Comparison of ENCODE assay signal across 28 cellular contexts in the genomic region with DNA sequence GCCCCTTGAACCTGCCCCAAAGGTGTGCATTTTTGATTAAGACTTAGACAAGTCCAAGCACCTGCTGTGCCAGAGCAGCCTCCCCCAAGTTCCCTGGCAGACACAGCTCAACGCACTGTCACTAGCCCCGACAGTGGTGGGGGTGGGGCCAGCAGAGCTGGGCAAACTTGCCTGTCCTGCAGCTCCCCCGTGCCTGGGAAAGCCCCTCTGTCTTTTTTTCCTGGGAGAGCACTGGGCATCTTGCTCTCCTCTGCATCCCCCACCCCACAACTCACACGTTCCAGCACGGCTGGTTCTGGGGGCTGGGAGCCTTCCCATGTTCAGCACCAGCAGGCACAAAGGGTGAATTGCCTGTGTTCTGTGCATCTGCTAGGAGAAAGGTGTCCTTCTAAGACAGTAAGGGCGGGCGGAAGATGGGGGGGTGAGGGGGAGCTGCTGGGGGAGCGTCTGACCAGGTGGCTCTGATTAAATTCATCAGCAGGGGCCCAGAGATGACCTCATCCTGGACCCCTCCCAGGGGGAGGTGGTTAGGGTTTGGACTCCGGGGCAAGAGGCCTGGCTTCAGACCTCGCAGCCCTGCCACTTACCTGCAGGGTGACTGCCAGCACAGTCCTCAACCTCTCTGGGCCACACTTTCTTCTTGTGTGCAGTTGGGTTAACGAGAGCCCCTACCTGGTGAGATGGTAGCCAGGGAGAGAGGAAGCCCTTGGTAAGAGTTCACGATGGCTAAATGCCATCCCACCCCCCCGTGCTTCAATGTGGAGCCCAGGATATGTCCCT. TPM values are rescaled to one million over a fixed set of nuclear protein-coding genes. Genes with fewer than 3 reads are reported as not detected.
A peak's percentile ranks its signal among the peaks of the same experiment; 100 is the strongest.
DNase-seq lines count a peak whose midpoint lies in the region; ATAC-seq and TF ChIP-seq lines count a peak whose summit lies in the region.
"Had no signal": no experiment of that assay in that cellular context is flagged by ENCODE, and none has a peak within 500 bp of the region (broad histone marks: within the 10 kb centered on the region; RNA-seq: fewer than 3 reads in every experiment).

No MANE protein-coding gene starts in this region.

- H3K27me3 Mint-ChIP-seq in chondrocyte (ENCODE audit: low read depth) = peaks cover 81% of the 10 kb centered on the region

- TF ChIP-seq CTCF in left ventricle myocardium inferior (IDR thresholded peaks at IDR 0.05; ENCODE audit: borderline replicate concordance) (no peak), chondrocyte (IDR thresholded peaks at IDR 0.05) (no peak), lower lobe of right lung (IDR thresholded peaks at IDR 0.05) (no peak), uterus (IDR thresholded peaks at IDR 0.05) (no peak)

- no peak overlapping the region for H3K4me3 ChIP-seq in left ventricle myocardium inferior
- no peak overlapping the region for H3K4me3 ChIP-seq in lower lobe of right lung
- H3K4me3 ChIP-seq in uterus = no peak overlapping the region

- no peak overlapping the region for H3K27ac Mint-ChIP-seq in chondrocyte (ENCODE audit: unreplicated experiment)
- H3K27ac Mint-ChIP-seq: activated T-cell treated with anti-CD3 and anti-CD28 coated beads, Interleukin-2, amount 50 U/mL, for 72 hours; stimulated activated naive B cell treated with anti-CD40 and anti-IgM and Interleukin-4, amounts not matched to agents 10 μg/mL and 1 μg/mL and 100 μg/mL, for 72 hours; T-helper 1 cell treated with Interleukin-12 subunit alpha and Interleukin-12 subunit beta and Interleukin-4 antibody, amounts not matched to agents 30 μg/mL and 1 μg/mL, for 36 hours had no signal

- peaks cover 4% of the 10 kb centered on the region for H3K36me3 Mint-ChIP-seq in chondrocyte (ENCODE audit: low read depth)
- H3K36me3 Mint-ChIP-seq: naive thymus-derived CD8-positive, alpha-beta T cell; stimulated activated naive B cell treated with anti-CD40 and anti-IgM and Interleukin-4, amounts not matched to agents 10 μg/mL and 1 μg/mL and 100 μg/mL, for 72 hours had no signal

- no peaks in the 10 kb centered on the region for H3K9me3 Mint-ChIP-seq in chondrocyte (ENCODE audit: low read depth)
- H3K9me3 Mint-ChIP-seq: activated T-cell treated with anti-CD3 and anti-CD28 coated beads, Interleukin-2, amount 50 U/mL, for 72 hours; naive thymus-derived CD8-positive, alpha-beta T cell; stimulated activated naive B cell treated with anti-CD40 and anti-IgM and Interleukin-4, amounts not matched to agents 10 μg/mL and 1 μg/mL and 100 μg/mL, for 72 hours; T-helper 1 cell treated with Interleukin-12 subunit alpha and Interleukin-12 subunit beta and Interleukin-4 antibody, amounts not matched to agents 30 μg/mL and 1 μg/mL, for 36 hours had no signal

- peaks cover 7% of the 10 kb centered on the region for H3K4me1 Mint-ChIP-seq in chondrocyte (ENCODE audit: low read depth)
- H3K4me1 Mint-ChIP-seq: naive thymus-derived CD8-positive, alpha-beta T cell; stimulated activated naive B cell treated with anti-CD40 and anti-IgM and Interleukin-4, amounts not matched to agents 10 μg/mL and 1 μg/mL and 100 μg/mL, for 72 hours had no signal

- DNase-seq in left ventricle myocardium inferior (no peak), left cardiac atrium (no peak), chondrocyte (ENCODE audit: low spot score) (peak; percentile 37), lower lobe of right lung (no peak), uterus (peak in 1 of 2 donors; percentile 55), NCI-H2171 treated with DMSO at 0.1 percent for 48 hours (lab: John Stamatoyannopoulos, UW) (no peak)
- no peak for DNase-seq in stimulated activated CD4-positive, alpha-beta T cell treated with anti-CD3 and anti-CD28 coated beads, Interleukin-4, amount 100 ng/mL, for 24 hours
- DNase-seq in activated T-cell treated with anti-CD3 and anti-CD28 coated beads, Interleukin-2, amount 50 U/mL, for 1 hour = no peak
- DNase-seq: activated CD4-positive, alpha-beta T cell treated with anti-CD3 and anti-CD28 coated beads for 48 hours; activated naive CD4-positive, alpha-beta T cell treated with anti-CD3 and anti-CD28 coated beads, Interleukin-2, amount 50 U/mL, for 16 hours; activated T-cell treated with anti-CD3 and anti-CD28 coated beads, Interleukin-2, amount 50 U/mL, for 72 hours; C1 segment of cervical spinal cord; Calu3; cortex of kidney; EL; Kasumi-1; midbrain; NCI-H187; NCI-H446 treated with DMSO at 0.1 percent for 48 hours; NK-92 treated with Interleukin-12 subunit alpha and Interleukin-12 subunit beta, amount 100 ng/mL, for 24 hours; retina; stimulated activated CD4-positive, alpha-beta T cell treated with anti-CD3 and anti-CD28 coated beads, Interleukin-4, amount 100 ng/mL, for 1 hour; stimulated activated naive B cell treated with anti-CD40 and anti-IgM and Interleukin-4, amounts not matched to agents 10 μg/mL and 1 μg/mL and 100 μg/mL, for 72 hours had no signal

- H3K27me3 ChIP-seq in left ventricle myocardium inferior (ENCODE audit: low read depth) (peaks cover 64% of the 10 kb centered on the region), lower lobe of right lung (ENCODE audit: low read depth) (peaks cover 22% of the 10 kb centered on the region), uterus (no peaks in the 10 kb centered on the region)

- no peak for ATAC-seq in left cardiac atrium
- ATAC-seq in lower lobe of right lung = no peak
- ATAC-seq: activated T-cell treated with anti-CD3 and anti-CD28 coated beads, Interleukin-2, amount 50 U/mL, for 72 hours; HepG2; left lobe of liver; naive thymus-derived CD8-positive, alpha-beta T cell; stimulated activated naive B cell treated with anti-CD40 and anti-IgM and Interleukin-4, amounts not matched to agents 10 μg/mL and 1 μg/mL and 100 μg/mL, for 72 hours had no signal

- intact Hi-C loops in left ventricle myocardium inferior (cut with micrococcal nuclease) = no loop called here
- intact Hi-C loops in left cardiac atrium (cut with DNase I) = no loop called here
- intact Hi-C loops in lower lobe of right lung (cut with DNase I) = no loop called here
- intact Hi-C loops in uterus (cut with DNase I; ENCODE audit: low total_unique reads) = no loop called here

- no peaks in the 10 kb centered on the region for H3K9me3 ChIP-seq in left ventricle myocardium inferior (replicated peaks)
- no peaks in the 10 kb centered on the region for H3K9me3 ChIP-seq in lower lobe of right lung
- no peaks in the 10 kb centered on the region for H3K9me3 ChIP-seq in uterus

- H3K4me3 Mint-ChIP-seq in chondrocyte (ENCODE audit: unreplicated experiment) = no peak overlapping the region
- H3K4me3 Mint-ChIP-seq: activated T-cell treated with anti-CD3 and anti-CD28 coated beads, Interleukin-2, amount 50 U/mL, for 72 hours; naive thymus-derived CD8-positive, alpha-beta T cell; stimulated activated naive B cell treated with anti-CD40 and anti-IgM and Interleukin-4, amounts not matched to agents 10 μg/mL and 1 μg/mL and 100 μg/mL, for 72 hours; T-helper 1 cell treated with Interleukin-12 subunit alpha and Interleukin-12 subunit beta and Interleukin-4 antibody, amounts not matched to agents 30 μg/mL and 1 μg/mL, for 36 hours had no signal

- H3K27ac ChIP-seq in left ventricle myocardium inferior (replicated peaks) (peak overlapping the region; percentile 63), lower lobe of right lung (peak overlapping the region; percentile 70), uterus (peak overlapping the region; percentile 75 to 84)

- no peak for TF ChIP-seq POLR2A in uterus (IDR thresholded peaks at IDR 0.05)

- H3K4me1 ChIP-seq in left ventricle myocardium inferior (peaks cover 55% of the 10 kb centered on the region), lower lobe of right lung (peaks cover 24% of the 10 kb centered on the region), uterus (peaks cover 7 to 8% of the 10 kb centered on the region in 2 donors)

- H3K36me3 ChIP-seq in left ventricle myocardium inferior (no peaks in the 10 kb centered on the region), lower lobe of right lung (no peaks in the 10 kb centered on the region), uterus (no peaks in the 10 kb centered on the region)

RNA-seq across cellular contexts. Expression of a gene that starts 23.6 kb away (rescaled TPM):
- 5.5 TPM for total RNA-seq in left ventricle myocardium inferior
- 1 to 10 TPM; 4.6 to 6.0 TPM for total RNA-seq in left cardiac atrium
- total RNA-seq in chondrocyte = 0.05 to 0.36 TPM (median 0.10 TPM) in 3 replicates
- total RNA-seq in lower lobe of right lung = 4.7 TPM
- 10 to 100 TPM in 3 of 4 donors, 1 to 10 TPM in 1; 1.8 to 46.7 (median 24.4) TPM for total RNA-seq in uterus
- total RNA-seq: Calu3; naive thymus-derived CD8-positive, alpha-beta T cell; SK-MEL-5 had no signal
